7 cellular contexts compared by ENCODE assay signal in the genomic region with DNA sequence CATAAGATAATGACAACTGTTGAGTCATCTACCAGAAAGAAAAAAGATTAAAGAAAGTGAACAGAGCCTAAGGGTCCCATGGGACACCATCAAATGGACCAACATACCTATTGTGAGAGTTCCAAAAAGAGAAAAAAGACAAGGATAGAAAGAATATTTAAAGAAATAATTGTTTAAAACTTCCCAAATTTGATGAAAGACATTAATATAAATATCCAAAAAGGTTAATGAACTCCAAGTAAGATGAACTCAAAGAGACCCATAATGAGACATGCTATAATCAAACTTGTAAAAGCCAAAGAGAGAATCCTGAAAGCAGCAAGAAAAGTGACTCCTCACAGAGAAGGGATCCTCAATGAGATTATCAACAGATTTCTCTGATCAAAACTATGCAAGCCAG. TPM values are rescaled to one million over a fixed set of nuclear protein-coding genes. Genes with fewer than 3 reads are reported as not detected.
"Had no signal": no experiment of that assay in that cellular context is flagged by ENCODE, and none has a peak within 500 bp of the region (broad histone marks: within the 10 kb centered on the region; RNA-seq: fewer than 3 reads in every experiment).

No MANE protein-coding gene starts in this region.

- H3K27ac ChIP-seq: GM23248 had no signal

- H3K4me3 ChIP-seq: GM23248, GM23338 had no signal

- H3K9ac ChIP-seq: GM23248 had no signal

- H3K4me2 ChIP-seq: GM23338 had no signal

- DNase-seq: GM23248, GOT3, H7, H9, HCEC 1CT, HFFc6 had no signal

RNA-seq across cellular contexts. Expression of a gene that starts 56.4 kb away (rescaled TPM):
- polyA plus RNA-seq: GM23248 had no signal
